Comparison of ENCODE assay signal across 21 cellular contexts in genomic region chr6:152201134-152201533, GRCh38.
"Had no signal": no experiment of that assay in that cellular context is flagged by ENCODE, and none has a peak within 500 bp of the region (broad histone marks: within the 10 kb centered on the region; RNA-seq: fewer than 3 reads in every experiment).

No MANE protein-coding gene starts in this region.

- H3K9me3 ChIP-seq: esophagus squamous epithelium, gastroesophageal sphincter, left ventricle myocardium inferior, mucosa of descending colon, neutrophil, psoas muscle, spleen, testis, tibial nerve had no signal

- H3K27me3 ChIP-seq: esophagus squamous epithelium, gastroesophageal sphincter, neutrophil, spleen, testis, tibial nerve had no signal

- ATAC-seq: gastroesophageal sphincter; mucosa of descending colon; naive thymus-derived CD8-positive, alpha-beta T cell; psoas muscle; sciatic nerve; stimulated activated memory B cell treated with anti-CD40 and anti-IgM and Interleukin-4, amounts not matched to agents 10 μg/mL and 1 μg/mL and 100 μg/mL, for 72 hours had no signal

- H3K27ac ChIP-seq: esophagus squamous epithelium, gastroesophageal sphincter, left ventricle myocardium inferior, neutrophil, psoas muscle, spleen, testis, tibial nerve had no signal

- H3K4me1 ChIP-seq: esophagus squamous epithelium, gastroesophageal sphincter, left ventricle myocardium inferior, psoas muscle, spleen, testis, tibial nerve had no signal

- DNase-seq: dermis blood vessel endothelial cell; esophagus squamous epithelium; foreskin fibroblast; glutamatergic neuron; left ventricle myocardium inferior; mesenchymal stem cell; mucosa of descending colon; naive thymus-derived CD8-positive, alpha-beta T cell; psoas muscle; retina; spleen; stimulated activated CD4-positive, alpha-beta T cell treated with anti-CD3 and anti-CD28 coated beads, Interleukin-15, amount 100 ng/mL, for 24 hours; stimulated activated CD4-positive, alpha-beta T cell treated with anti-CD3 and anti-CD28 coated beads, Interleukin-1b, Interleukin-23, amount 100 ng/mL, for 48 hours; stimulated activated CD4-positive, alpha-beta T cell treated with anti-CD3 and anti-CD28 coated beads, Interleukin-4, amount 100 ng/mL, for 24 hours; testis had no signal

- H3K4me3 ChIP-seq: esophagus squamous epithelium, gastroesophageal sphincter, left ventricle myocardium inferior, lung, mucosa of descending colon, psoas muscle, spleen, testis, tibial nerve had no signal
